ENCODE assay signal across 12 cellular contexts in the genomic region with DNA sequence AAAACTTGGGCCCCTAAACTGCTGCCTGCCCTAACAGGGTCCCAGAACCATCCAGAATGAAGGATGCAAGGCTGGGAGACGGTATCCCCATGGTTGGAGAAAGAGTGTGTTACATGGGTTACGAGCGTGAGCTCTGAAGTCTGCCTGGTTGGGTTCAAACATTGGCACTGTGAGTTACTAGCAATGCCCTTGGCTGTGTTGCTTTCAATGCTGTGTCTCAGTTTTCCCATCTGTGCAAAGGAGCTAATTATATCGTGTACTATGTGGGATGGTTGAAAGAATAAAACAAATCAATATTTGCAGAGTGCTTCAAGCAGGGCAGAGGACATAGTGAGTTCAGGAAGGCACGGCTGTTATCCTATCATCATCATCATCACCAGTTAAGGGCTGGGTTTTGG.
DNase-seq lines count a peak whose midpoint lies in the region; ATAC-seq and TF ChIP-seq lines count a peak whose summit lies in the region.
"Had no signal": no experiment of that assay in that cellular context is flagged by ENCODE, and none has a peak within 500 bp of the region (broad histone marks: within the 10 kb centered on the region; RNA-seq: fewer than 3 reads in every experiment).

No MANE protein-coding gene starts in this region.

- no peak overlapping the region for H2AFZ ChIP-seq in neural progenitor cell (replicated peaks)

- H3K4me1 Mint-ChIP-seq in neural progenitor cell = peaks cover 96% of the 10 kb centered on the region

- H3F3A ChIP-seq in neural progenitor cell (ENCODE audit: low read depth) = peaks cover 9% of the 10 kb centered on the region

- peaks cover 9% of the 10 kb centered on the region for H3K36me3 Mint-ChIP-seq in neural progenitor cell

- ATAC-seq in Right ventricle myocardium inferior = no peak
- ATAC-seq: effector memory CD8-positive, alpha-beta T cell had no signal

- peaks cover 93% of the 10 kb centered on the region for H4K20me1 ChIP-seq in neural progenitor cell (ENCODE audit: low read depth)

- H3K27me3 ChIP-seq in right atrium auricular region (no peaks in the 10 kb centered on the region), duodenal mucosa (ENCODE audit: control insufficient read depth in 1 of 2, insufficient read depth in 2 of 2, low read length in 2 of 2) (no peaks in the 10 kb centered on the region), neural progenitor cell (no peaks in the 10 kb centered on the region), HAP-1 (ENCODE audit: low read depth) (no peaks in the 10 kb centered on the region)

- TF ChIP-seq CTCF in right atrium auricular region (IDR thresholded peaks at IDR 0.05) (no peak), neural progenitor cell (IDR thresholded peaks at IDR 0.05) (no peak)

- peak overlapping the region; percentile 89 for H3K27ac Mint-ChIP-seq in neural progenitor cell
- H3K27ac Mint-ChIP-seq: effector memory CD8-positive, alpha-beta T cell had no signal

- H3K4me1 ChIP-seq in right atrium auricular region = peaks cover 0 to 100% of the 10 kb centered on the region in 2 donors
- H3K4me1 ChIP-seq in duodenal mucosa (ENCODE audit: control insufficient read depth in 1 of 2, insufficient read depth in 2 of 2, low read length in 2 of 2) = peaks cover 65 to 72% of the 10 kb centered on the region in 2 donors
- H3K4me1 ChIP-seq in neural progenitor cell = peaks cover 58% of the 10 kb centered on the region
- peaks cover 9% of the 10 kb centered on the region for H3K4me1 ChIP-seq in HAP-1

- H3K27ac ChIP-seq in right atrium auricular region (peak overlapping the region; percentile 64 to 66), duodenal mucosa (ENCODE audit: low read depth, low read length) (peak overlapping the region; percentile 2), neural progenitor cell (no peak overlapping the region)

- intact Hi-C loops in Right ventricle myocardium inferior (cut with DNase I) = no loop called here

- peaks cover 6% of the 10 kb centered on the region for H3K27me3 Mint-ChIP-seq in neural progenitor cell (ENCODE audit: insufficient read depth, low read depth)
- H3K27me3 Mint-ChIP-seq: effector memory CD8-positive, alpha-beta T cell had no signal

- H3K4me3 ChIP-seq in right atrium auricular region = no peak overlapping the region
- H3K4me3 ChIP-seq in duodenal mucosa (ENCODE audit: low read depth in 1 of 2, low read length in 2 of 2) = no peak overlapping the region
- no peak overlapping the region for H3K4me3 ChIP-seq in neural progenitor cell
- no peak overlapping the region for H3K4me3 ChIP-seq in HAP-1

- H3K9ac ChIP-seq in duodenal mucosa (ENCODE audit: low read depth in 1 of 2, low read length in 2 of 2) = peak overlapping the region in 1 of 2 donors; percentile 2
- no peak overlapping the region for H3K9ac ChIP-seq in neural progenitor cell

- H3K79me2 ChIP-seq in neural progenitor cell (ENCODE audit: low read depth) = no peaks in the 10 kb centered on the region

- DNase-seq in right atrium auricular region (ENCODE audit: low spot score) (no peak), Right ventricle myocardium inferior (ENCODE audit: missing footprints) (no peak), neural progenitor cell (ENCODE audit: low spot score) (no peak), NOMO-1 treated with DMSO at 0.1 percent for 48 hours (lab: John Stamatoyannopoulos, UW; ENCODE audit: unreplicated experiment) (no peak), middle frontal gyrus (ENCODE audit: extremely low spot score, low spot score) (no peak), HAP-1 (ENCODE audit: low spot score in 2 of 2) (no peak), T-helper 9 cell (no peak)
- DNase-seq: activated CD4-positive, alpha-beta T cell treated with anti-CD3 and anti-CD28 coated beads, Interleukin-2, amount 50 U/mL, for 4 hours; aorta; effector memory CD8-positive, alpha-beta T cell; substantia nigra had no signal

- in situ Hi-C loops in HAP-1 (cut with MboI; ENCODE audit: low sequenced_read_pairs) = no loop called here

- H3K9me3 Mint-ChIP-seq in neural progenitor cell = no peaks in the 10 kb centered on the region
- H3K9me3 Mint-ChIP-seq: effector memory CD8-positive, alpha-beta T cell had no signal

- no peak overlapping the region for H3K4me2 ChIP-seq in neural progenitor cell

- H3K36me3 ChIP-seq in right atrium auricular region (peaks cover 11% of the 10 kb centered on the region), duodenal mucosa (ENCODE audit: control insufficient read depth in 1 of 2, insufficient read depth in 2 of 2, low read length in 2 of 2) (peaks cover 0 to 21% of the 10 kb centered on the region in 2 donors), neural progenitor cell (no peaks in the 10 kb centered on the region), HAP-1 (replicated peaks) (no peaks in the 10 kb centered on the region)

- no peaks in the 10 kb centered on the region for H3K9me3 ChIP-seq in right atrium auricular region
- no peaks in the 10 kb centered on the region for H3K9me3 ChIP-seq in duodenal mucosa (ENCODE audit: control insufficient read depth in 1 of 2, low read length in 2 of 2)
- H3K9me3 ChIP-seq in neural progenitor cell (ENCODE audit: low read depth) = no peaks in the 10 kb centered on the region
- no peaks in the 10 kb centered on the region for H3K9me3 ChIP-seq in HAP-1

- H3K4me3 Mint-ChIP-seq in neural progenitor cell = no peak overlapping the region
- H3K4me3 Mint-ChIP-seq: effector memory CD8-positive, alpha-beta T cell had no signal
